23 cellular contexts compared by ENCODE assay signal in genomic region chr15:38274135-38274534, GRCh38. TPM values are rescaled to one million over a fixed set of nuclear protein-coding genes. Genes with fewer than 3 reads are reported as not detected.
DNase-seq lines count a peak whose midpoint lies in the region; ATAC-seq, FAIRE-seq and TF ChIP-seq lines count a peak whose summit lies in the region.
"Had no signal": no experiment of that assay in that cellular context is flagged by ENCODE, and none has a peak within 500 bp of the region (broad histone marks: within the 10 kb centered on the region; RNA-seq: fewer than 3 reads in every experiment).

No MANE protein-coding gene starts in this region.

- DNase-seq in GM23338 (ENCODE audit: low spot score) (no peak), Karpas-422 (no peak), GM12878 (ENCODE audit: low read depth, low spot score) (no peak), left lung (no peak), erythroblast (lab: John Stamatoyannopoulos, UW) (no peak)
- DNase-seq: BE2C; COR-L47; DMS 273 treated with DMSO at 0.1 percent for 48 hours; DND-41; H9; KG1; NCI-H1092 treated with DMSO at 0.1 percent for 48 hours; NCI-H2081; NCI-H2171 treated with DMSO at 0.1 percent for 48 hours; NCI-H446 treated with DMSO at 0.1 percent for 48 hours; NCI-H69; NK-92 treated with Interleukin-12 subunit alpha and Interleukin-12 subunit beta, amount 100 ng/mL, for 24 hours; OCI-M1; SHP77 had no signal

- POLR2A ChIA-PET in GM12878 (lab: Charles Lee): no interaction called here

- intact Hi-C loops in GM12878 (cut with micrococcal nuclease; ENCODE audit: unreplicated experiment): no loop called here
- intact Hi-C loops in left lung (cut with DNase I): no loop called here

- peaks cover 77% of the 10 kb centered on the region for H4K20me1 ChIP-seq in GM23338 (replicated peaks; ENCODE audit: insufficient read depth)
- H4K20me1 ChIP-seq in Karpas-422 (ENCODE audit: insufficient read depth, low read depth, low read length): peaks cover 22% of the 10 kb centered on the region
- H4K20me1 ChIP-seq in GM12878 (ENCODE audit: control insufficient read depth, insufficient read depth): no peaks in the 10 kb centered on the region

- H3F3A ChIP-seq in GM23338 (replicated peaks; ENCODE audit: low read depth): no peaks in the 10 kb centered on the region

- peaks cover 18% of the 10 kb centered on the region; the same call in 2 of the 3 replicates for H3K36me3 Mint-ChIP-seq in GM23338 (ENCODE audit: low read depth)
- H3K36me3 Mint-ChIP-seq: CD4-positive, CD25-positive, alpha-beta regulatory T cell had no signal

- 36% methylated on average over 1 of the region's 1 CpG for WGBS in GM12878 (ENCODE audit: insufficient coverage, insufficient replicate concordance, low lambda C conversion rate, missing lambda C conversion rate)

- H3K36me3 ChIP-seq in GM23338 (ENCODE audit: insufficient read depth) (no peaks in the 10 kb centered on the region; the same call in 1 of the 2 replicates), Karpas-422 (ENCODE audit: insufficient read depth, low read length) (peaks cover 24% of the 10 kb centered on the region), GM12878 (ENCODE audit: control insufficient read depth in 2 of 2, insufficient read depth in 2 of 2, low read length in 1 of 2) (no peaks in the 10 kb centered on the region), left lung (peaks cover 0 to 1% of the 10 kb centered on the region in 2 donors)

- no TSS peak for BruUV-seq in GM12878 (replicated peaks; lab: Mats Ljungman, UMichigan)

- FAIRE-seq in GM12878 (lab: Jason Lieb, UNC): no peak

- TF ChIP-seq EP300 in GM12878 (IDR thresholded peaks at IDR 0.05; ENCODE audit: borderline replicate concordance in 1 of 2, control insufficient read depth in 1 of 2, low read depth in 2 of 2, low read length in 2 of 2): no peak

- no peaks in the 10 kb centered on the region for H3K9me2 ChIP-seq in GM23338 (ENCODE audit: insufficient read depth)
- H3K9me2 ChIP-seq in Karpas-422 (replicated peaks; ENCODE audit: insufficient read depth, low read length): no peaks in the 10 kb centered on the region

- H3K9me3 ChIP-seq in Karpas-422 (ENCODE audit: low read length) (no peaks in the 10 kb centered on the region), GM12878 (replicated peaks; ENCODE audit: control insufficient read depth, insufficient read depth, low read length) (no peaks in the 10 kb centered on the region; the same call in 2 of the 3 replicates), left lung (no peaks in the 10 kb centered on the region)

- SMC1A ChIA-PET in GM12878 (lab: Charles Lee; ENCODE audit: uncharacterized antibody, unreplicated experiment): interaction anchor here (1.5 to 1.8 kb wide), 3 partner anchors 9 to 25 kb away, joined by 3 to 9 read pairs (median 5); no protein-coding TSS in a partner anchor

- H3K4me1 Mint-ChIP-seq in GM23338: peaks cover 29% of the 10 kb centered on the region

- H3K27me3 ChIP-seq in GM23338 (ENCODE audit: insufficient read depth) (no peaks in the 10 kb centered on the region), Karpas-422 (ENCODE audit: low read length) (no peaks in the 10 kb centered on the region), GM12878 (replicated peaks in 1 of 2; ENCODE audit: control insufficient read depth in 2 of 2, insufficient read depth in 2 of 2, low read length in 1 of 2) (no peaks in the 10 kb centered on the region), left lung (no peaks in the 10 kb centered on the region)
- H3K27me3 ChIP-seq: BE2C had no signal

- RAD21 ChIA-PET in GM12878 (lab: Charles Lee; ENCODE audit: unreplicated experiment): no interaction called here

- in situ Hi-C loops in GM12878 (cut with MboI): no loop called here

- ATAC-seq in GM23338 (no peak), GM12878 (no peak), left lung (peak; percentile 29), GM18520 (IDR thresholded peaks at IDR 0.05; ENCODE audit: unreplicated experiment) (no peak), HG02798 (IDR thresholded peaks at IDR 0.05; ENCODE audit: poor library complexity, unreplicated experiment) (no peak)

- TF ChIP-seq RAD21 in GM12878 (IDR thresholded peaks at IDR 0.05; ENCODE audit: insufficient read depth, low read depth, low read length): no peak

- H2AFZ ChIP-seq in GM23338: no peak overlapping the region
- no peak overlapping the region for H2AFZ ChIP-seq in Karpas-422 (ENCODE audit: low read length)
- H2AFZ ChIP-seq in GM12878 (ENCODE audit: control insufficient read depth, low read depth, low read length): no peak overlapping the region

- H3K4me3 Mint-ChIP-seq in GM23338: no peak overlapping the region
- H3K4me3 Mint-ChIP-seq: CD4-positive, CD25-positive, alpha-beta regulatory T cell; H9 had no signal

- no peak for TF ChIP-seq POLR2A in GM12878 (IDR thresholded peaks at IDR 0.05; ENCODE audit: low read depth, low read length)
- TF ChIP-seq POLR2A in erythroblast (IDR thresholded peaks at IDR 0.05; ENCODE audit: low read length): no peak

- H3K9me3 Mint-ChIP-seq in GM23338: no peaks in the 10 kb centered on the region
- H3K9me3 Mint-ChIP-seq: CD4-positive, CD25-positive, alpha-beta regulatory T cell; H9 had no signal

- H3K4me2 ChIP-seq in GM23338: peak overlapping the region; percentile 43; the same call in 1 of the 2 replicates
- H3K4me2 ChIP-seq in Karpas-422 (ENCODE audit: low read depth, low read length, poor library complexity, severe bottlenecking): peak overlapping the region; percentile 46
- peak overlapping the region; percentile 10; the same call in 1 of the 2 replicates for H3K4me2 ChIP-seq in GM12878 (ENCODE audit: control insufficient read depth, insufficient read depth)

- H3K4me3 ChIP-seq in GM23338 (no peak overlapping the region), Karpas-422 (ENCODE audit: low read length) (no peak overlapping the region), GM12878 (no peak overlapping the region), left lung (no peak overlapping the region)
- H3K4me3 ChIP-seq: SK-N-MC had no signal

- H3K9ac ChIP-seq in Karpas-422 (ENCODE audit: low read length) (peak overlapping the region; percentile 13; the same call in 1 of the 2 replicates), GM12878 (ENCODE audit: control insufficient read depth, insufficient read depth, low read length) (no peak overlapping the region)

- CTCF ChIA-PET in GM12878 (lab: Yijun Ruan, JAX): interaction anchor here (1.7 kb wide), 1 partner anchor 15 kb away, joined by 4 read pairs; no protein-coding TSS in a partner anchor

- no peak overlapping the region for H3K27ac ChIP-seq in GM23338 (ENCODE audit: low read depth)
- H3K27ac ChIP-seq in Karpas-422 (ENCODE audit: low read length): peak overlapping the region; percentile 24; the same call in 1 of the 2 replicates
- no peak overlapping the region for H3K27ac ChIP-seq in GM12878 (ENCODE audit: control insufficient read depth, insufficient read depth)
- no peak overlapping the region for H3K27ac ChIP-seq in left lung
- H3K27ac ChIP-seq: SK-N-MC had no signal

- peaks cover 21% of the 10 kb centered on the region for H3K4me1 ChIP-seq in GM23338 (ENCODE audit: insufficient read depth)
- peaks cover 25% of the 10 kb centered on the region for H3K4me1 ChIP-seq in Karpas-422 (ENCODE audit: low read length)
- H3K4me1 ChIP-seq in GM12878 (ENCODE audit: control insufficient read depth, insufficient read depth, low read length): no peaks in the 10 kb centered on the region
- peaks cover 16 to 21% of the 10 kb centered on the region in 2 donors for H3K4me1 ChIP-seq in left lung
- H3K4me1 ChIP-seq: BE2C had no signal

- TF ChIP-seq CTCF in GM23338 (conservative IDR thresholded peaks at IDR 0.05; ENCODE audit: low read depth in 2 of 2) (no peak), GM12878 (IDR thresholded peaks at IDR 0.05 in 2 of 3, conservative IDR thresholded peaks at IDR 0.05 in 1 of 3; ENCODE audit: control insufficient read depth in 2 of 3, extremely low read depth in 1 of 3, insufficient read depth in 1 of 3, low read depth in 3 of 3, low read length in 3 of 3) (no peak), left lung (IDR thresholded peaks at IDR 0.05) (no peak)

- no peak overlapping the region for H3K27ac Mint-ChIP-seq in GM23338
- H3K27ac Mint-ChIP-seq: CD4-positive, CD25-positive, alpha-beta regulatory T cell; H9 had no signal

- H3K27me3 Mint-ChIP-seq in GM23338 (ENCODE audit: insufficient read depth, low read depth, poor library complexity): no peaks in the 10 kb centered on the region

- H3K79me2 ChIP-seq in GM23338 (replicated peaks; ENCODE audit: insufficient read depth): peaks cover 100% of the 10 kb centered on the region
- H3K79me2 ChIP-seq in Karpas-422 (ENCODE audit: low read length): peaks cover 99% of the 10 kb centered on the region
- H3K79me2 ChIP-seq in GM12878 (ENCODE audit: control insufficient read depth, insufficient read depth, low read length): no peaks in the 10 kb centered on the region

TF ChIP-seq in GM23338, 12 proteins besides CTCF, POLR2A, EP300 and RAD21 (continues in another document):
- TF ChIP-seq NANOG (IDR thresholded peaks at IDR 0.05; ENCODE audit: borderline replicate concordance): no peak
- no peak for TF ChIP-seq POLR2AphosphoS5 (IDR thresholded peaks at IDR 0.05; ENCODE audit: low read depth)
- TF ChIP-seq EZH2 (IDR thresholded peaks at IDR 0.05; ENCODE audit: low read depth, unreplicated experiment): no peak

TF ChIP-seq in GM12878, 131 proteins besides CTCF, POLR2A, EP300 and RAD21 (continues in another document):
- TF ChIP-seq PML (IDR thresholded peaks at IDR 0.05; ENCODE audit: low read length) (no peak), GABPA (IDR thresholded peaks at IDR 0.05; ENCODE audit: low read depth) (0 out of 2 replicates have a peak, but pooled peaks have one; percentile 38), IKZF1 (conservative IDR thresholded peaks at IDR 0.05) (no peak)

RNA-seq across cellular contexts. Expression of gene SPRED1, which starts 21.5 kb away (rescaled TPM):
- total RNA-seq in GM23338 (2014; rRNA removed; shearing (Covaris generic)): 44.0 and 44.1 TPM in 2 replicates
- polyA plus RNA-seq in GM23338 (2016; fragmentation: Nextera tagmentation; extraction: Ambion mirVana) (11.2 and 11.4 TPM in 2 replicates), GM12878 (2011; rRNA removed) (2.6 and 5.3 TPM in 2 replicates), GM12878 (2014; fragmentation: Illumina TruSeq; extraction: Trizol) (0.24 and 0.48 TPM in 2 replicates), GM12878 (2014; fragmentation: Nextera tagmentation; extraction: Ambion mirVana) (under 1 TPM; 0.08 to 0.13 TPM), GM12878 (2014; rRNA removed) (0.13 and 0.36 TPM in 2 replicates), GM12878 (2016; fragmentation: Nextera tagmentation; extraction: Ambion mirVana) (under 1 TPM; 0.19 to 0.20 TPM)
- total RNA-seq in Karpas-422 (2014; rRNA removed; shearing (Covaris generic); ENCODE audit: low replicate concordance): 25.6 and 27.7 TPM in 2 replicates
- 19.0 and 20.9 TPM in 2 replicates for total RNA-seq in GM12878 (2013; cell fraction: nucleolus; rRNA removed)
- total RNA-seq in GM12878 (2014; rRNA removed) (0.60 and 0.79 TPM in 2 replicates), GM12878 (2014; rRNA removed; fragmentation: Illumina TruSeq; extraction: Trizol) (0.31 and 0.78 TPM in 2 replicates), GM12878 (2021) (0.40 and 0.95 TPM in 2 replicates), left lung (10 to 100 TPM; 57.5 to 59.4 TPM)
- polyA plus RNA-seq in GM12878 (2011; ENCODE audit: low read depth): 0.60 TPM
- 0.87 and 1.1 TPM in 2 replicates for polyA plus RNA-seq in GM12878 (2011; cell fraction: cytosol; rRNA removed)
- 3.7 and 3.8 TPM in 2 replicates for polyA plus RNA-seq in GM12878 (2011; cell fraction: nucleus; rRNA removed)
- polyA plus RNA-seq in GM12878 (2012): 0.64 and 1.0 TPM in 2 replicates
- 4.3 and 4.8 TPM in 2 replicates for polyA minus RNA-seq in GM12878 (2011; rRNA and poly(A)+ RNA removed)
- polyA minus RNA-seq in GM12878 (2011; cell fraction: cytosol; rRNA and poly(A)+ RNA removed): 1.1 and 4.1 TPM in 2 replicates
- polyA minus RNA-seq in GM12878 (2011; cell fraction: nucleus; rRNA and poly(A)+ RNA removed): 6.5 and 14.2 TPM in 2 replicates
- total RNA-seq: CD4-positive, CD25-positive, alpha-beta regulatory T cell had no signal
